27 cellular contexts compared by ENCODE assay signal in genomic region chr4:36722986-36723385, GRCh38.
"Had no signal": no experiment of that assay in that cellular context is flagged by ENCODE, and none has a peak within 500 bp of the region (broad histone marks: within the 10 kb centered on the region; RNA-seq: fewer than 3 reads in every experiment).

No MANE protein-coding gene starts in this region.

- H3K4me3 ChIP-seq: adrenal gland, breast epithelium, K562, MG63, Peyer's patch had no signal

- H3K4me1 ChIP-seq: adrenal gland, breast epithelium, Peyer's patch had no signal

- H3K36me3 ChIP-seq: adrenal gland, breast epithelium, MG63, Peyer's patch had no signal

- H3K27ac ChIP-seq: adrenal gland, breast epithelium, Peyer's patch had no signal

- H3K9me3 ChIP-seq: adrenal gland, breast epithelium, MG63, Peyer's patch had no signal

- H3K36me3 Mint-ChIP-seq: activated naive CD8-positive, alpha-beta T cell treated with anti-CD3 and anti-CD28 coated beads, Interleukin-2, amount 10 ng/mL, durations not matched to agents 7 days and 5 days; T-cell had no signal

- H3K4me1 Mint-ChIP-seq: activated naive CD8-positive, alpha-beta T cell treated with anti-CD3 and anti-CD28 coated beads, Interleukin-2, amount 10 ng/mL, durations not matched to agents 7 days and 5 days; T-cell had no signal

- H3K27me3 ChIP-seq: adrenal gland, breast epithelium, MG63, Peyer's patch had no signal

- H3K27me3 Mint-ChIP-seq: activated naive CD8-positive, alpha-beta T cell treated with anti-CD3 and anti-CD28 coated beads, Interleukin-2, amount 10 ng/mL, durations not matched to agents 7 days and 5 days had no signal

- H3K27ac Mint-ChIP-seq: activated CD8-positive, alpha-beta T cell treated with anti-CD3 and anti-CD28 coated beads, Interleukin-2, amount 10 ng/mL, durations not matched to agents 7 days and 5 days; activated naive CD8-positive, alpha-beta T cell treated with anti-CD3 and anti-CD28 coated beads, Interleukin-2, amount 10 ng/mL, durations not matched to agents 7 days and 5 days; T-cell had no signal

- DNase-seq: activated CD4-positive, alpha-beta T cell treated with anti-CD3 and anti-CD28 coated beads for 4 hours; activated CD8-positive, alpha-beta memory T cell treated with anti-CD3 and anti-CD28 coated beads, Interleukin-2, amount 50 U/mL, for 48 hours; activated CD8-positive, alpha-beta T cell treated with anti-CD3 and anti-CD28 coated beads, Interleukin-2, amount 10 ng/mL, durations not matched to agents 7 days and 5 days; activated naive CD4-positive, alpha-beta T cell treated with anti-CD3 and anti-CD28 coated beads, Interleukin-2, amount 50 U/mL, for 16 hours; activated naive CD8-positive, alpha-beta T cell treated with anti-CD3 and anti-CD28 coated beads, Interleukin-2, amount 10 ng/mL, durations not matched to agents 7 days and 5 days; activated T-cell treated with anti-CD3 and anti-CD28 coated beads, Interleukin-2, amount 50 U/mL, for 1 hour; adrenal gland; anterior cingulate cortex; caudate nucleus; Kasumi-1; MG63; MV-4-11; NCI-H1092 treated with DMSO at 0.1 percent for 48 hours; NCI-H1417 treated with DMSO at 0.1 percent for 48 hours; NCI-H1694; NCI-H2029; NCI-H2107; NCI-H2171 treated with DMSO at 0.1 percent for 48 hours; NCI-H226; NCI-H526; NCI-H82; Peyer's patch; SHP77; T-cell had no signal

- H3K9me3 Mint-ChIP-seq: activated naive CD8-positive, alpha-beta T cell treated with anti-CD3 and anti-CD28 coated beads, Interleukin-2, amount 10 ng/mL, durations not matched to agents 7 days and 5 days; T-cell had no signal

- H3K4me3 Mint-ChIP-seq: activated CD8-positive, alpha-beta T cell treated with anti-CD3 and anti-CD28 coated beads, Interleukin-2, amount 10 ng/mL, durations not matched to agents 7 days and 5 days; activated naive CD8-positive, alpha-beta T cell treated with anti-CD3 and anti-CD28 coated beads, Interleukin-2, amount 10 ng/mL, durations not matched to agents 7 days and 5 days; T-cell had no signal

- ATAC-seq: activated CD4-positive, CD25-positive, alpha-beta regulatory T cell treated with anti-CD3 and anti-CD28 coated beads, Interleukin-2, amount 50 U/mL, for 24 hours; activated CD8-positive, alpha-beta T cell treated with anti-CD3 and anti-CD28 coated beads, Interleukin-2, amount 10 ng/mL, durations not matched to agents 7 days and 5 days; K562; T-cell had no signal
